In genomic region chr10:128028508-128029279, GRCh38 we compare ENCODE assay signal across 19 cellular contexts.
DNase-seq lines count a peak whose midpoint lies in the region; ATAC-seq and TF ChIP-seq lines count a peak whose summit lies in the region.
"Had no signal": no experiment of that assay in that cellular context is flagged by ENCODE, and none has a peak within 500 bp of the region (broad histone marks: within the 10 kb centered on the region; RNA-seq: fewer than 3 reads in every experiment).

No MANE protein-coding gene starts in this region.

- peak; percentile 62 for DNase-seq in activated effector memory CD4-positive, alpha-beta T cell treated with anti-CD3 and anti-CD28 coated beads, Interleukin-2, amount 50 U/mL, for 16 hours
- no peak for DNase-seq in activated effector memory CD4-positive, alpha-beta T cell treated with Interleukin-2 at 50 U/mL for 16 hours
- DNase-seq in RPMI7951 (ENCODE audit: low read depth) (peak; percentile 77), foreskin keratinocyte (no peak), NCI-H1436 treated with DMSO at 0.1 percent for 48 hours (lab: John Stamatoyannopoulos, UW) (no peak), hepatocyte (ENCODE audit: low spot score) (no peak), MM.1S (no peak)
- peak in 1 of 2 donors; percentile 28 for DNase-seq in stimulated activated naive CD8-positive, alpha-beta T cell treated with anti-CD3 and anti-CD28 coated beads, Interleukin-15, amount 100 ng/mL, for 72 hours
- DNase-seq: activated CD4-positive, alpha-beta T cell treated with anti-CD3 and anti-CD28 coated beads, Interleukin-2, amount 50 U/mL, for 1 hour; amniotic stem cell; heart right ventricle; immature natural killer cell; MG63; mucosa of descending colon; NCI-H748 treated with DMSO at 0.1 percent for 48 hours; SIG-M5; stimulated activated CD4-positive, alpha-beta T cell treated with anti-CD3 and anti-CD28 coated beads, Interleukin-1b, Interleukin-23, amount 100 ng/mL, for 48 hours had no signal

- no peaks in the 10 kb centered on the region for H3K9me3 Mint-ChIP-seq in stimulated activated naive CD8-positive, alpha-beta T cell treated with anti-CD3 and anti-CD28 coated beads, Interleukin-15, amount 100 ng/mL, for 72 hours
- H3K9me3 Mint-ChIP-seq: IgD-negative memory B cell, immature natural killer cell had no signal

- WGBS in hepatocyte (ENCODE audit: low lambda C conversion rate, missing lambda C conversion rate): 88% methylated on average over 21 of the region's 24 CpGs

- H3K27me3 Mint-ChIP-seq in stimulated activated naive CD8-positive, alpha-beta T cell treated with anti-CD3 and anti-CD28 coated beads, Interleukin-15, amount 100 ng/mL, for 72 hours: no peaks in the 10 kb centered on the region

- H3K4me2 ChIP-seq in hepatocyte (no peak overlapping the region), MM.1S (ENCODE audit: low read depth, low read length) (no peak overlapping the region)

- H3K4me3 Mint-ChIP-seq in stimulated activated naive CD8-positive, alpha-beta T cell treated with anti-CD3 and anti-CD28 coated beads, Interleukin-15, amount 100 ng/mL, for 72 hours: peak overlapping the region in 1 of 2 donors; percentile 72
- H3K4me3 Mint-ChIP-seq: immature natural killer cell had no signal

- TF ChIP-seq CTCF in foreskin keratinocyte (conservative IDR thresholded peaks at IDR 0.05) (no peak), hepatocyte (IDR thresholded peaks at IDR 0.05; ENCODE audit: poor library complexity) (no peak), MM.1S (IDR thresholded peaks at IDR 0.05; ENCODE audit: low read length) (no peak)

- H3K9me3 ChIP-seq in hepatocyte (ENCODE audit: low read depth) (no peaks in the 10 kb centered on the region), MM.1S (replicated peaks; ENCODE audit: insufficient read depth, low read length) (no peaks in the 10 kb centered on the region)
- H3K9me3 ChIP-seq: heart right ventricle, MG63, mucosa of descending colon had no signal

- ATAC-seq in foreskin keratinocyte: peak; percentile 45
- no peak for ATAC-seq in stimulated activated naive CD8-positive, alpha-beta T cell treated with anti-CD3 and anti-CD28 coated beads, Interleukin-15, amount 100 ng/mL, for 72 hours
- ATAC-seq: mucosa of descending colon had no signal

- no peak overlapping the region for H3K9ac ChIP-seq in MM.1S (ENCODE audit: low read length)

- H4K20me1 ChIP-seq in hepatocyte (ENCODE audit: insufficient read depth, poor library complexity, severe bottlenecking) (no peaks in the 10 kb centered on the region), MM.1S (ENCODE audit: insufficient read depth, low read length) (no peaks in the 10 kb centered on the region)

- no peaks in the 10 kb centered on the region for H3K4me1 ChIP-seq in foreskin keratinocyte
- H3K4me1 ChIP-seq in hepatocyte (ENCODE audit: insufficient read depth): no peaks in the 10 kb centered on the region
- H3K4me1 ChIP-seq in MM.1S (ENCODE audit: low read length): peaks cover 26% of the 10 kb centered on the region

- H3K27ac ChIP-seq in foreskin keratinocyte (no peak overlapping the region), hepatocyte (no peak overlapping the region), MM.1S (ENCODE audit: low read length) (no peak overlapping the region)
- H3K27ac ChIP-seq: C4-2B had no signal

- H3K4me1 Mint-ChIP-seq in stimulated activated naive CD8-positive, alpha-beta T cell treated with anti-CD3 and anti-CD28 coated beads, Interleukin-15, amount 100 ng/mL, for 72 hours: peaks cover 49% of the 10 kb centered on the region
- H3K4me1 Mint-ChIP-seq: IgD-negative memory B cell had no signal

- H3F3A ChIP-seq in MM.1S (ENCODE audit: insufficient read depth, low read length): peaks cover 17% of the 10 kb centered on the region

- H2AFZ ChIP-seq in hepatocyte (no peak overlapping the region), MM.1S (ENCODE audit: low read length) (no peak overlapping the region)

- H3K4me3 ChIP-seq in hepatocyte (no peak overlapping the region), MM.1S (ENCODE audit: low read length) (no peak overlapping the region)
- H3K4me3 ChIP-seq: heart right ventricle, MG63, mucosa of descending colon had no signal

- no peaks in the 10 kb centered on the region for H3K79me2 ChIP-seq in hepatocyte
- no peaks in the 10 kb centered on the region for H3K79me2 ChIP-seq in MM.1S (ENCODE audit: low read length)

- no peaks in the 10 kb centered on the region for H3K36me3 ChIP-seq in hepatocyte (replicated peaks; ENCODE audit: insufficient read depth, low read depth)
- no peaks in the 10 kb centered on the region for H3K36me3 ChIP-seq in MM.1S (replicated peaks; ENCODE audit: insufficient read depth, low read length)
- H3K36me3 ChIP-seq: MG63 had no signal

- no peaks in the 10 kb centered on the region for H3K9me2 ChIP-seq in hepatocyte (replicated peaks; ENCODE audit: insufficient read depth)
- H3K9me2 ChIP-seq in MM.1S (replicated peaks; ENCODE audit: insufficient read depth, low read length): no peaks in the 10 kb centered on the region

- H3K27ac Mint-ChIP-seq in stimulated activated naive CD8-positive, alpha-beta T cell treated with anti-CD3 and anti-CD28 coated beads, Interleukin-15, amount 100 ng/mL, for 72 hours: peak overlapping the region; percentile 36 to 95
- H3K27ac Mint-ChIP-seq: immature natural killer cell had no signal

- H3K27me3 ChIP-seq in foreskin keratinocyte: peaks cover 8% of the 10 kb centered on the region
- no peaks in the 10 kb centered on the region for H3K27me3 ChIP-seq in hepatocyte
- H3K27me3 ChIP-seq in MM.1S (replicated peaks; ENCODE audit: insufficient read depth, low read length): no peaks in the 10 kb centered on the region
- H3K27me3 ChIP-seq: heart right ventricle, MG63 had no signal

Comparison
In these comparisons a context has a peak if more than half of its experiments do, and no peak if none do; other contexts are left out.
1. DNase-seq: peak in activated effector memory CD4-positive, alpha-beta T cell treated with anti-CD3 and anti-CD28 coated beads, Interleukin-2, amount 50 U/mL, for 16 hours (single experiment) and RPMI7951 (single experiment); none in activated effector memory CD4-positive, alpha-beta T cell treated with Interleukin-2 at 50 U/mL for 16 hours (single experiment), foreskin keratinocyte (0 of 2), NCI-H1436 treated with DMSO at 0.1 percent for 48 hours (single experiment), hepatocyte (single experiment) and MM.1S (single experiment).